Comparison of ENCODE assay signal across 27 cellular contexts in genomic region chr20:56871691-56872090, GRCh38.
"Had no signal": no experiment of that assay in that cellular context is flagged by ENCODE, and none has a peak within 500 bp of the region (broad histone marks: within the 10 kb centered on the region; RNA-seq: fewer than 3 reads in every experiment).

No MANE protein-coding gene starts in this region.

- H3K27ac ChIP-seq: colonic mucosa, coronary artery, dorsolateral prefrontal cortex, epithelial cell of prostate, esophagus muscularis mucosa, esophagus squamous epithelium, foreskin keratinocyte, gastrocnemius medialis, gastroesophageal sphincter, heart left ventricle, heart right ventricle had no signal

- H3K4me3 ChIP-seq: colonic mucosa, coronary artery, dorsolateral prefrontal cortex, esophagus muscularis mucosa, esophagus squamous epithelium, gastrocnemius medialis, gastroesophageal sphincter, heart left ventricle, heart right ventricle had no signal

- H3K27me3 ChIP-seq: colonic mucosa, gastrocnemius medialis had no signal

- ATAC-seq: effector memory CD8-positive, alpha-beta T cell; esophagus mucosa; foreskin keratinocyte; gastrocnemius medialis; gastroesophageal sphincter; heart left ventricle; heart right ventricle had no signal

- FAIRE-seq: colon, endometrium, endothelial cell of umbilical vein had no signal

- DNase-seq: colonic mucosa; cortex of kidney; dermis blood vessel endothelial cell; dorsolateral prefrontal cortex; effector CD4-positive, alpha-beta T cell; effector CD8-positive, alpha-beta T cell; effector memory CD4-positive, alpha-beta T cell; effector memory CD8-positive, alpha-beta T cell; endodermal cell; erythroblast; esophagus squamous epithelium; foreskin fibroblast; foreskin keratinocyte; foreskin melanocyte; gastrocnemius medialis; glutamatergic neuron; head of caudate nucleus; heart left ventricle; heart right ventricle had no signal

- H3K4me1 ChIP-seq: colonic mucosa, esophagus muscularis mucosa, foreskin keratinocyte, gastrocnemius medialis, gastroesophageal sphincter, heart left ventricle, heart right ventricle had no signal

- H3K9me3 ChIP-seq: colonic mucosa, gastrocnemius medialis had no signal

- H3K36me3 ChIP-seq: colonic mucosa, esophagus muscularis mucosa, esophagus squamous epithelium, gastrocnemius medialis, gastroesophageal sphincter, heart left ventricle, heart right ventricle had no signal
